In the genomic region with DNA sequence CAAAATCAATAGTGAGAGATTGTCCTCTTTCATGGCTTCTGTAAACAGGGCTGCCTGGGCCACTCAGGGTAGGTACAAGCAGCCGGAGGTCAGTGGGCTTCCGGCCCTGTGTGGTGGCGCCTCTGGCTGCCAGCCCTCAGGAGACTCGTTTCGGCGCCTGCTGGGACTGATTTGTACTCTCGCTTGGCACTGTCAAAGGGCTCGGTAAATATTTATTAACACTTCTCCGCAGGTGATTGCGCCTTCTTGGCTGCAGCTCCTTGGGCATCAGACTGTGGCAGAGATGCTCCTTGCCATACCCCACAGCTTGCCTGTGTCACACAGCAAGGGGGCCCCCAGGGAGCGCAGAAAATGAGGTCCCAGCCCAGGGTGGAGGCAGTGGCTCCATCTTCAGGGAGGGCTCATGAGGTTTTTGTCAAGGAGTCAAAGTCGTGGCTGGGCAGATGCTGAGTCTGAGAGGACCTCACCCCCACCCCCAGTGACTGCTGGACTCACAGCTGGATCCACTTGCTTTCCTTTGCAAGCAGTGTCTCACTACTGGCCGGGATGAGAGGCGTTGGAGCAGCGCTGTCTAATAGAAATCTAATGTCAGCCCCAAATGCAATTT, we compare ENCODE assay signal across 17 cellular contexts.
A peak's percentile ranks its signal among the peaks of the same experiment; 100 is the strongest.
DNase-seq lines count a peak whose midpoint lies in the region; ATAC-seq and TF ChIP-seq lines count a peak whose summit lies in the region.
"Had no signal": no experiment of that assay in that cellular context is flagged by ENCODE, and none has a peak within 500 bp of the region (broad histone marks: within the 10 kb centered on the region; RNA-seq: fewer than 3 reads in every experiment).

No MANE protein-coding gene starts in this region.

- H3K36me3 Mint-ChIP-seq in GM23338 (ENCODE audit: low read depth) (no peaks in the 10 kb centered on the region; the same call in 2 of the 3 replicates), neural progenitor cell (no peaks in the 10 kb centered on the region)
- H3K36me3 Mint-ChIP-seq in activated naive CD4-positive, alpha-beta T cell treated with anti-CD3 and anti-CD28 coated beads for 36 hours (ENCODE audit: low read depth) = no peaks in the 10 kb centered on the region
- H3K36me3 Mint-ChIP-seq: naive thymus-derived CD4-positive, alpha-beta T cell had no signal

- peaks cover 19% of the 10 kb centered on the region for H3K27me3 Mint-ChIP-seq in GM23338 (ENCODE audit: insufficient read depth, low read depth, poor library complexity)
- H3K27me3 Mint-ChIP-seq in neural progenitor cell (ENCODE audit: insufficient read depth, low read depth) = peaks cover 28% of the 10 kb centered on the region
- H3K27me3 Mint-ChIP-seq in activated naive CD4-positive, alpha-beta T cell treated with anti-CD3 and anti-CD28 coated beads for 36 hours (ENCODE audit: low read depth) = peaks cover 32% of the 10 kb centered on the region

- intact Hi-C loops in activated naive CD4-positive, alpha-beta T cell treated with anti-CD3 and anti-CD28 coated beads for 36 hours (cut with micrococcal nuclease) = no loop called here

- H3K27ac Mint-ChIP-seq in GM23338 (no peak overlapping the region), neural progenitor cell (no peak overlapping the region)
- H3K27ac Mint-ChIP-seq in activated naive CD4-positive, alpha-beta T cell treated with anti-CD3 and anti-CD28 coated beads for 36 hours = no peak overlapping the region
- H3K27ac Mint-ChIP-seq: B cell; naive thymus-derived CD4-positive, alpha-beta T cell had no signal

- H3K36me3 ChIP-seq in GM23338 (ENCODE audit: insufficient read depth) (no peaks in the 10 kb centered on the region), WERI-Rb-1 (no peaks in the 10 kb centered on the region), neural progenitor cell (no peaks in the 10 kb centered on the region)
- H3K36me3 ChIP-seq: colonic mucosa had no signal

- H3K9me3 Mint-ChIP-seq in GM23338 = no peaks in the 10 kb centered on the region; the same call in 2 of the 3 replicates
- H3K9me3 Mint-ChIP-seq in neural progenitor cell = no peaks in the 10 kb centered on the region
- no peaks in the 10 kb centered on the region for H3K9me3 Mint-ChIP-seq in activated naive CD4-positive, alpha-beta T cell treated with anti-CD3 and anti-CD28 coated beads for 36 hours

- H3K9ac ChIP-seq in neural progenitor cell = no peak overlapping the region

- H3K4me1 ChIP-seq in GM23338 (ENCODE audit: insufficient read depth) (peaks cover 34% of the 10 kb centered on the region), neural progenitor cell (peaks cover 56% of the 10 kb centered on the region)
- H3K4me1 ChIP-seq: colonic mucosa had no signal

- H2AFZ ChIP-seq in GM23338 (peak overlapping the region; percentile 87; the same call in 1 of the 2 replicates), neural progenitor cell (replicated peaks) (no peak overlapping the region)

- H3K27ac ChIP-seq in GM23338 (ENCODE audit: low read depth) (no peak overlapping the region), WERI-Rb-1 (peak overlapping the region; percentile 80), neural progenitor cell (peak overlapping the region; percentile 38)
- H3K27ac ChIP-seq: colonic mucosa, testis had no signal

- ATAC-seq in GM23338 (peak; percentile 65), HG02973 (IDR thresholded peaks at IDR 0.05; ENCODE audit: unreplicated experiment) (no peak), HG03460 (IDR thresholded peaks at IDR 0.05; ENCODE audit: unreplicated experiment) (no peak)
- ATAC-seq: naive thymus-derived CD4-positive, alpha-beta T cell had no signal

- H3K4me2 ChIP-seq in GM23338 (peak overlapping the region; percentile 70), neural progenitor cell (peak overlapping the region; percentile 65)

- peak overlapping the region; percentile 45 for H3K4me3 ChIP-seq in GM23338
- no peak overlapping the region for H3K4me3 ChIP-seq in WERI-Rb-1 (ENCODE audit: low read depth, low read length)
- H3K4me3 ChIP-seq in neural progenitor cell = peak overlapping the region; percentile 6
- H3K4me3 ChIP-seq: colonic mucosa, testis had no signal

- DNase-seq in GM23338 (ENCODE audit: low spot score) (peak; percentile 54), NCI-H146 (lab: John Stamatoyannopoulos, UW) (peak; percentile 98), WERI-Rb-1 (no peak), neural progenitor cell (ENCODE audit: low spot score) (peak; percentile 61)
- DNase-seq in activated naive CD4-positive, alpha-beta T cell treated with anti-CD3 and anti-CD28 coated beads for 36 hours = no peak
- DNase-seq: activated CD4-positive, alpha-beta T cell treated with anti-CD3 and anti-CD28 coated beads, Interleukin-2, amount 50 U/mL, for 1 hour; anterior cingulate cortex; colonic mucosa; head of caudate nucleus; MV-4-11; naive thymus-derived CD4-positive, alpha-beta T cell; SIG-M5; stimulated activated CD4-positive, alpha-beta T cell treated with anti-CD3 and anti-CD28 coated beads, Interleukin-1b, Interleukin-23, amount 100 ng/mL, for 48 hours; testis had no signal

- H3F3A ChIP-seq in GM23338 (replicated peaks; ENCODE audit: low read depth) (no peaks in the 10 kb centered on the region), neural progenitor cell (ENCODE audit: low read depth) (peaks cover 31% of the 10 kb centered on the region)

- peak overlapping the region; percentile 60 for H3K4me3 Mint-ChIP-seq in GM23338
- peak overlapping the region; percentile 50 for H3K4me3 Mint-ChIP-seq in neural progenitor cell
- no peak overlapping the region for H3K4me3 Mint-ChIP-seq in activated naive CD4-positive, alpha-beta T cell treated with anti-CD3 and anti-CD28 coated beads for 36 hours
- H3K4me3 Mint-ChIP-seq: B cell; naive thymus-derived CD4-positive, alpha-beta T cell had no signal

- H3K9me3 ChIP-seq in WERI-Rb-1 (ENCODE audit: severe bottlenecking) (no peaks in the 10 kb centered on the region), neural progenitor cell (ENCODE audit: low read depth) (no peaks in the 10 kb centered on the region)
- H3K9me3 ChIP-seq: colonic mucosa, testis had no signal

- H3K4me1 Mint-ChIP-seq in GM23338 = peaks cover 55% of the 10 kb centered on the region
- peaks cover 33% of the 10 kb centered on the region for H3K4me1 Mint-ChIP-seq in neural progenitor cell
- H3K4me1 Mint-ChIP-seq in activated naive CD4-positive, alpha-beta T cell treated with anti-CD3 and anti-CD28 coated beads for 36 hours (ENCODE audit: low read depth) = no peaks in the 10 kb centered on the region
- H3K4me1 Mint-ChIP-seq: B cell; naive thymus-derived CD4-positive, alpha-beta T cell had no signal

- CTCF ChIA-PET in activated naive CD4-positive, alpha-beta T cell treated with anti-CD3 and anti-CD28 coated beads for 36 hours (lab: Charles Lee) = no interaction called here

- H3K79me2 ChIP-seq in GM23338 (replicated peaks; ENCODE audit: insufficient read depth) (no peaks in the 10 kb centered on the region), neural progenitor cell (ENCODE audit: low read depth) (no peaks in the 10 kb centered on the region)

- H3K9me2 ChIP-seq in GM23338 (ENCODE audit: insufficient read depth) = 0 out of 2 replicates have a peak, but pooled peaks cover 2% of the 10 kb centered on the region

- TF ChIP-seq CTCF in GM23338 (conservative IDR thresholded peaks at IDR 0.05; ENCODE audit: low read depth in 2 of 2) (no peak), WERI-Rb-1 (IDR thresholded peaks at IDR 0.05; ENCODE audit: low read depth, low read length) (no peak), neural progenitor cell (IDR thresholded peaks at IDR 0.05) (no peak)

- no peaks in the 10 kb centered on the region for H3K27me3 ChIP-seq in GM23338 (ENCODE audit: insufficient read depth)
- H3K27me3 ChIP-seq in WERI-Rb-1 (ENCODE audit: insufficient read depth, low read depth, severe bottlenecking) = no peaks in the 10 kb centered on the region
- no peaks in the 10 kb centered on the region for H3K27me3 ChIP-seq in neural progenitor cell
- H3K27me3 ChIP-seq: colonic mucosa, testis had no signal

- H4K20me1 ChIP-seq in GM23338 (replicated peaks; ENCODE audit: insufficient read depth) (no peaks in the 10 kb centered on the region), neural progenitor cell (ENCODE audit: low read depth) (no peaks in the 10 kb centered on the region)

Comparison
In these comparisons a context has a peak if more than half of its experiments do, and no peak if none do; other contexts are left out.
1. DNase-seq: peak in GM23338 (single experiment), NCI-H146 (single experiment) and neural progenitor cell (single experiment); none in WERI-Rb-1 (single experiment) and activated naive CD4-positive, alpha-beta T cell treated with anti-CD3 and anti-CD28 coated beads for 36 hours (single experiment).